ENCODE assay signal across 1 cellular context in the genomic region with DNA sequence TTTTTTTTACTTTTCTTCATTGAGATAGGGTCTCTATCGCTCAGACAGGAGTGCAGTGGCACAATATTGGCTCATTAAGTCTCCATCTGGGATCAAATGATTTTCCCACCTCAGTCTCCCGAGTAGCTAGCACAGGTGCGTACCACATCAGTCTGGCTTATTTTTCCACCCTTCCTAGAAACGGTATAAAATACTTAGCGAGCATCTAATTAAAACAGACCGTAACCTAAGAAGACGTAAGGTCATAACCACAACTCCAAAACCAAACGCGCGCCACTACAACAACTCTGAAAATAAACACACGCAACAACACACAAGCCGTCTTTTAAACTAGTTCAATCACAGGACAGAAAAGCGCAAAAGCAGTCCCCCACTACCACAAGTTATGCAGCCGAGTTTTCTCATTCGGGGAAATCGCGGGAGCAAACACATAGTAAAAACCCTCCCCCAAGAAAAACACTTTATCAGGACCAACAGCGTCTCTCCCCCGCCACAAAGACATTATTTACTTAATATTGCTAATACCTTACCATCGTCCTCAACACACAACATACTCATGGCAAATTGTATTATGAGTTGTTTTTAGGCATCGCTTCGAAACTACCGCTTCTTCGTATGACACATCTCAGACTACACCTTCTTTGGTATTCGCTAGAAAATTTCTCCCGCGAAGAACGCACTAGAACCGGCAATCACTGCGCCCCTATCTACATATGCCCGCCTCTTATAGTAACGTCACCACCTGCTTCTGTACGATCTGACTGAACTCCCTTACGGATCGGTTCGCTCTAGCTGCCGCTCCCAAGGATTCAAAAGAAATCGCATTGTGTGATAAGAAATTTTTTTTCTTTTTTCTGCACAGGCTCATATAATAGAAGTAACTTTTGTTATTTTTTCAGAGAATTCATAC.
TF ChIP-seq lines count a peak whose summit lies in the region.

No MANE protein-coding gene starts in this region.

TF ChIP-seq in GM12878, 131 proteins besides CTCF, POLR2A, EP300 and RAD21 (continued from another document and continues in another):
- TF ChIP-seq, protein P1, sequence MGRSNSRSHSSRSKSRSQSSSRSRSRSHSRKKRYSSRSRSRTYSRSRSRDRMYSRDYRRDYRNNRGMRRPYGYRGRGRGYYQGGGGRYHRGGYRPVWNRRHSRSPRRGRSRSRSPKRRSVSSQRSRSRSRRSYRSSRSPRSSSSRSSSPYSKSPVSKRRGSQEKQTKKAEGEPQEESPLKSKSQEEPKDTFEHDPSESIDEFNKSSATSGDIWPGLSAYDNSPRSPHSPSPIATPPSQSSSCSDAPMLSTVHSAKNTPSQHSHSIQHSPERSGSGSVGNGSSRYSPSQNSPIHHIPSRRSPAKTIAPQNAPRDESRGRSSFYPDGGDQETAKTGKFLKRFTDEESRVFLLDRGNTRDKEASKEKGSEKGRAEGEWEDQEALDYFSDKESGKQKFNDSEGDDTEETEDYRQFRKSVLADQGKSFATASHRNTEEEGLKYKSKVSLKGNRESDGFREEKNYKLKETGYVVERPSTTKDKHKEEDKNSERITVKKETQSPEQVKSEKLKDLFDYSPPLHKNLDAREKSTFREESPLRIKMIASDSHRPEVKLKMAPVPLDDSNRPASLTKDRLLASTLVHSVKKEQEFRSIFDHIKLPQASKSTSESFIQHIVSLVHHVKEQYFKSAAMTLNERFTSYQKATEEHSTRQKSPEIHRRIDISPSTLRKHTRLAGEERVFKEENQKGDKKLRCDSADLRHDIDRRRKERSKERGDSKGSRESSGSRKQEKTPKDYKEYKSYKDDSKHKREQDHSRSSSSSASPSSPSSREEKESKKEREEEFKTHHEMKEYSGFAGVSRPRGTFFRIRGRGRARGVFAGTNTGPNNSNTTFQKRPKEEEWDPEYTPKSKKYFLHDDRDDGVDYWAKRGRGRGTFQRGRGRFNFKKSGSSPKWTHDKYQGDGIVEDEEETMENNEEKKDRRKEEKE (IDR thresholded peaks at IDR 0.05): peak; percentile 82
- TF ChIP-seq, protein P2, sequence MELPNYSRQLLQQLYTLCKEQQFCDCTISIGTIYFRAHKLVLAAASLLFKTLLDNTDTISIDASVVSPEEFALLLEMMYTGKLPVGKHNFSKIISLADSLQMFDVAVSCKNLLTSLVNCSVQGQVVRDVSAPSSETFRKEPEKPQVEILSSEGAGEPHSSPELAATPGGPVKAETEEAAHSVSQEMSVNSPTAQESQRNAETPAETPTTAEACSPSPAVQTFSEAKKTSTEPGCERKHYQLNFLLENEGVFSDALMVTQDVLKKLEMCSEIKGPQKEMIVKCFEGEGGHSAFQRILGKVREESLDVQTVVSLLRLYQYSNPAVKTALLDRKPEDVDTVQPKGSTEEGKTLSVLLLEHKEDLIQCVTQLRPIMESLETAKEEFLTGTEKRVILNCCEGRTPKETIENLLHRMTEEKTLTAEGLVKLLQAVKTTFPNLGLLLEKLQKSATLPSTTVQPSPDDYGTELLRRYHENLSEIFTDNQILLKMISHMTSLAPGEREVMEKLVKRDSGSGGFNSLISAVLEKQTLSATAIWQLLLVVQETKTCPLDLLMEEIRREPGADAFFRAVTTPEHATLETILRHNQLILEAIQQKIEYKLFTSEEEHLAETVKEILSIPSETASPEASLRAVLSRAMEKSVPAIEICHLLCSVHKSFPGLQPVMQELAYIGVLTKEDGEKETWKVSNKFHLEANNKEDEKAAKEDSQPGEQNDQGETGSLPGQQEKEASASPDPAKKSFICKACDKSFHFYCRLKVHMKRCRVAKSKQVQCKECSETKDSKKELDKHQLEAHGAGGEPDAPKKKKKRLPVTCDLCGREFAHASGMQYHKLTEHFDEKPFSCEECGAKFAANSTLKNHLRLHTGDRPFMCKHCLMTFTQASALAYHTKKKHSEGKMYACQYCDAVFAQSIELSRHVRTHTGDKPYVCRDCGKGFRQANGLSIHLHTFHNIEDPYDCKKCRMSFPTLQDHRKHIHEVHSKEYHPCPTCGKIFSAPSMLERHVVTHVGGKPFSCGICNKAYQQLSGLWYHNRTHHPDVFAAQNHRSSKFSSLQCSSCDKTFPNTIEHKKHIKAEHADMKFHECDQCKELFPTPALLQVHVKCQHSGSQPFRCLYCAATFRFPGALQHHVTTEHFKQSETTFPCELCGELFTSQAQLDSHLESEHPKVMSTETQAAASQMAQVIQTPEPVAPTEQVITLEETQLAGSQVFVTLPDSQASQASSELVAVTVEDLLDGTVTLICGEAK (IDR thresholded peaks at IDR 0.05; ENCODE audit: borderline replicate concordance): no peak
- peak; percentile 100 for TF ChIP-seq PML (IDR thresholded peaks at IDR 0.05; ENCODE audit: low read length)
- peak; percentile 98 for TF ChIP-seq BMI1 (IDR thresholded peaks at IDR 0.05; ENCODE audit: borderline replicate concordance)
- TF ChIP-seq BCL11A (IDR thresholded peaks at IDR 0.05; ENCODE audit: low read depth, low read length): peak; percentile 99
- TF ChIP-seq, protein P3, sequence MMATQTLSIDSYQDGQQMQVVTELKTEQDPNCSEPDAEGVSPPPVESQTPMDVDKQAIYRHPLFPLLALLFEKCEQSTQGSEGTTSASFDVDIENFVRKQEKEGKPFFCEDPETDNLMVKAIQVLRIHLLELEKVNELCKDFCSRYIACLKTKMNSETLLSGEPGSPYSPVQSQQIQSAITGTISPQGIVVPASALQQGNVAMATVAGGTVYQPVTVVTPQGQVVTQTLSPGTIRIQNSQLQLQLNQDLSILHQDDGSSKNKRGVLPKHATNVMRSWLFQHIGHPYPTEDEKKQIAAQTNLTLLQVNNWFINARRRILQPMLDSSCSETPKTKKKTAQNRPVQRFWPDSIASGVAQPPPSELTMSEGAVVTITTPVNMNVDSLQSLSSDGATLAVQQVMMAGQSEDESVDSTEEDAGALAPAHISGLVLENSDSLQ (IDR thresholded peaks at IDR 0.05): peak; percentile 50
- TF ChIP-seq TARDBP (IDR thresholded peaks at IDR 0.05; ENCODE audit: borderline replicate concordance): peak; percentile 100
- TF ChIP-seq IRF4 (IDR thresholded peaks at IDR 0.05; ENCODE audit: low read depth, low read length): peak; percentile 48; the same call in 1 of the 2 replicates
- TF ChIP-seq, protein P4, sequence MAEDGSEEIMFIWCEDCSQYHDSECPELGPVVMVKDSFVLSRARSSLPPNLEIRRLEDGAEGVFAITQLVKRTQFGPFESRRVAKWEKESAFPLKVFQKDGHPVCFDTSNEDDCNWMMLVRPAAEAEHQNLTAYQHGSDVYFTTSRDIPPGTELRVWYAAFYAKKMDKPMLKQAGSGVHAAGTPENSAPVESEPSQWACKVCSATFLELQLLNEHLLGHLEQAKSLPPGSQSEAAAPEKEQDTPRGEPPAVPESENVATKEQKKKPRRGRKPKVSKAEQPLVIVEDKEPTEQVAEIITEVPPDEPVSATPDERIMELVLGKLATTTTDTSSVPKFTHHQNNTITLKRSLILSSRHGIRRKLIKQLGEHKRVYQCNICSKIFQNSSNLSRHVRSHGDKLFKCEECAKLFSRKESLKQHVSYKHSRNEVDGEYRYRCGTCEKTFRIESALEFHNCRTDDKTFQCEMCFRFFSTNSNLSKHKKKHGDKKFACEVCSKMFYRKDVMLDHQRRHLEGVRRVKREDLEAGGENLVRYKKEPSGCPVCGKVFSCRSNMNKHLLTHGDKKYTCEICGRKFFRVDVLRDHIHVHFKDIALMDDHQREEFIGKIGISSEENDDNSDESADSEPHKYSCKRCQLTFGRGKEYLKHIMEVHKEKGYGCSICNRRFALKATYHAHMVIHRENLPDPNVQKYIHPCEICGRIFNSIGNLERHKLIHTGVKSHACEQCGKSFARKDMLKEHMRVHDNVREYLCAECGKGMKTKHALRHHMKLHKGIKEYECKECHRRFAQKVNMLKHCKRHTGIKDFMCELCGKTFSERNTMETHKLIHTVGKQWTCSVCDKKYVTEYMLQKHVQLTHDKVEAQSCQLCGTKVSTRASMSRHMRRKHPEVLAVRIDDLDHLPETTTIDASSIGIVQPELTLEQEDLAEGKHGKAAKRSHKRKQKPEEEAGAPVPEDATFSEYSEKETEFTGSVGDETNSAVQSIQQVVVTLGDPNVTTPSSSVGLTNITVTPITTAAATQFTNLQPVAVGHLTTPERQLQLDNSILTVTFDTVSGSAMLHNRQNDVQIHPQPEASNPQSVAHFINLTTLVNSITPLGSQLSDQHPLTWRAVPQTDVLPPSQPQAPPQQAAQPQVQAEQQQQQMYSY (CRISPR knock-in tag; IDR thresholded peaks at IDR 0.05): peak; percentile 100
- TF ChIP-seq BRCA1 (IDR thresholded peaks at IDR 0.05; ENCODE audit: low read depth, low read length): no peak; the same call in 1 of the 2 replicates
- TF ChIP-seq, protein P5, sequence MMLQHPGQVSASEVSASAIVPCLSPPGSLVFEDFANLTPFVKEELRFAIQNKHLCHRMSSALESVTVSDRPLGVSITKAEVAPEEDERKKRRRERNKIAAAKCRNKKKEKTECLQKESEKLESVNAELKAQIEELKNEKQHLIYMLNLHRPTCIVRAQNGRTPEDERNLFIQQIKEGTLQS (IDR thresholded peaks at IDR 0.05; ENCODE audit: borderline replicate concordance, extremely low read depth, low read depth, low read length): peak; percentile 29; the same call in 1 of the 2 replicates
- peak; percentile 90 for TF ChIP-seq TCF7 (IDR thresholded peaks at IDR 0.05; ENCODE audit: borderline replicate concordance)
- TF ChIP-seq, protein P6, sequence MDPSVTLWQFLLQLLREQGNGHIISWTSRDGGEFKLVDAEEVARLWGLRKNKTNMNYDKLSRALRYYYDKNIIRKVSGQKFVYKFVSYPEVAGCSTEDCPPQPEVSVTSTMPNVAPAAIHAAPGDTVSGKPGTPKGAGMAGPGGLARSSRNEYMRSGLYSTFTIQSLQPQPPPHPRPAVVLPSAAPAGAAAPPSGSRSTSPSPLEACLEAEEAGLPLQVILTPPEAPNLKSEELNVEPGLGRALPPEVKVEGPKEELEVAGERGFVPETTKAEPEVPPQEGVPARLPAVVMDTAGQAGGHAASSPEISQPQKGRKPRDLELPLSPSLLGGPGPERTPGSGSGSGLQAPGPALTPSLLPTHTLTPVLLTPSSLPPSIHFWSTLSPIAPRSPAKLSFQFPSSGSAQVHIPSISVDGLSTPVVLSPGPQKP (IDR thresholded peaks at IDR 0.05; ENCODE audit: low read depth, low read length): peak; percentile 25; the same call in 1 of the 2 replicates
- peak; percentile 49; the same call in 1 of the 2 replicates for TF ChIP-seq SREBF1 (IDR thresholded peaks at IDR 0.05; ENCODE audit: low read length)
- peak; percentile 99 for TF ChIP-seq TCF3 (IDR thresholded peaks at IDR 0.05; ENCODE audit: borderline replicate concordance, insufficient read depth, low read depth, low read length)
- 0 out of 2 replicates have a peak, but pooled peaks have one; percentile 86 for TF ChIP-seq RCOR1 (conservative IDR thresholded peaks at IDR 0.05; ENCODE audit: low read depth, low read length)
- TF ChIP-seq CHD1 (IDR thresholded peaks at IDR 0.05; ENCODE audit: low read depth, low read length): peak; percentile 41; the same call in 1 of the 2 replicates
- TF ChIP-seq NR2F1 (conservative IDR thresholded peaks at IDR 0.05): peak; percentile 94
- TF ChIP-seq, protein P7, sequence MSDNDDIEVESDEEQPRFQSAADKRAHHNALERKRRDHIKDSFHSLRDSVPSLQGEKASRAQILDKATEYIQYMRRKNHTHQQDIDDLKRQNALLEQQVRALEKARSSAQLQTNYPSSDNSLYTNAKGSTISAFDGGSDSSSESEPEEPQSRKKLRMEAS (IDR thresholded peaks at IDR 0.05; ENCODE audit: low read depth, low read length): no peak
- TF ChIP-seq EZH2 (IDR thresholded peaks at IDR 0.05; ENCODE audit: borderline replicate concordance, control insufficient read depth, low read depth, low read length): 0 out of 2 replicates have a peak, but pooled peaks have one; percentile 55
- TF ChIP-seq HDAC6 (IDR thresholded peaks at IDR 0.05; ENCODE audit: unreplicated experiment): peak; percentile 88
- peak; percentile 89 for TF ChIP-seq ZNF207 (IDR thresholded peaks at IDR 0.05; ENCODE audit: borderline replicate concordance)
- no peak for TF ChIP-seq ASH2L (IDR thresholded peaks at IDR 0.05; ENCODE audit: borderline replicate concordance, low read depth)
- TF ChIP-seq JUNB (IDR thresholded peaks at IDR 0.05): peak; percentile 70
- TF ChIP-seq BACH1 (IDR thresholded peaks at IDR 0.05; ENCODE audit: borderline replicate concordance): peak; percentile 100
- peak; percentile 64; the same call in 1 of the 2 replicates for TF ChIP-seq LARP7 (IDR thresholded peaks at IDR 0.05)
- TF ChIP-seq POLR2AphosphoS2 (IDR thresholded peaks at IDR 0.05; ENCODE audit: low read depth, low read length): peak; percentile 100
- peak; percentile 91 for TF ChIP-seq STAT3 (IDR thresholded peaks at IDR 0.05; ENCODE audit: low read depth, low read length)
- TF ChIP-seq TAF1 (IDR thresholded peaks at IDR 0.05; ENCODE audit: borderline replicate concordance, low read depth, low read length): peak; percentile 85
- TF ChIP-seq SMC3 (IDR thresholded peaks at IDR 0.05; ENCODE audit: borderline replicate concordance, low read length): peak; percentile 16; the same call in 1 of the 2 replicates
- TF ChIP-seq SMARCA5 (IDR thresholded peaks at IDR 0.05): 0 out of 2 replicates have a peak, but pooled peaks have one; percentile 58
- peak; percentile 68 for TF ChIP-seq KAT2A (conservative IDR thresholded peaks at IDR 0.05; ENCODE audit: control insufficient read depth, low read depth, low read length)
- no peak for TF ChIP-seq SREBF2 (IDR thresholded peaks at IDR 0.05; ENCODE audit: low read length)
- TF ChIP-seq, protein P8, sequence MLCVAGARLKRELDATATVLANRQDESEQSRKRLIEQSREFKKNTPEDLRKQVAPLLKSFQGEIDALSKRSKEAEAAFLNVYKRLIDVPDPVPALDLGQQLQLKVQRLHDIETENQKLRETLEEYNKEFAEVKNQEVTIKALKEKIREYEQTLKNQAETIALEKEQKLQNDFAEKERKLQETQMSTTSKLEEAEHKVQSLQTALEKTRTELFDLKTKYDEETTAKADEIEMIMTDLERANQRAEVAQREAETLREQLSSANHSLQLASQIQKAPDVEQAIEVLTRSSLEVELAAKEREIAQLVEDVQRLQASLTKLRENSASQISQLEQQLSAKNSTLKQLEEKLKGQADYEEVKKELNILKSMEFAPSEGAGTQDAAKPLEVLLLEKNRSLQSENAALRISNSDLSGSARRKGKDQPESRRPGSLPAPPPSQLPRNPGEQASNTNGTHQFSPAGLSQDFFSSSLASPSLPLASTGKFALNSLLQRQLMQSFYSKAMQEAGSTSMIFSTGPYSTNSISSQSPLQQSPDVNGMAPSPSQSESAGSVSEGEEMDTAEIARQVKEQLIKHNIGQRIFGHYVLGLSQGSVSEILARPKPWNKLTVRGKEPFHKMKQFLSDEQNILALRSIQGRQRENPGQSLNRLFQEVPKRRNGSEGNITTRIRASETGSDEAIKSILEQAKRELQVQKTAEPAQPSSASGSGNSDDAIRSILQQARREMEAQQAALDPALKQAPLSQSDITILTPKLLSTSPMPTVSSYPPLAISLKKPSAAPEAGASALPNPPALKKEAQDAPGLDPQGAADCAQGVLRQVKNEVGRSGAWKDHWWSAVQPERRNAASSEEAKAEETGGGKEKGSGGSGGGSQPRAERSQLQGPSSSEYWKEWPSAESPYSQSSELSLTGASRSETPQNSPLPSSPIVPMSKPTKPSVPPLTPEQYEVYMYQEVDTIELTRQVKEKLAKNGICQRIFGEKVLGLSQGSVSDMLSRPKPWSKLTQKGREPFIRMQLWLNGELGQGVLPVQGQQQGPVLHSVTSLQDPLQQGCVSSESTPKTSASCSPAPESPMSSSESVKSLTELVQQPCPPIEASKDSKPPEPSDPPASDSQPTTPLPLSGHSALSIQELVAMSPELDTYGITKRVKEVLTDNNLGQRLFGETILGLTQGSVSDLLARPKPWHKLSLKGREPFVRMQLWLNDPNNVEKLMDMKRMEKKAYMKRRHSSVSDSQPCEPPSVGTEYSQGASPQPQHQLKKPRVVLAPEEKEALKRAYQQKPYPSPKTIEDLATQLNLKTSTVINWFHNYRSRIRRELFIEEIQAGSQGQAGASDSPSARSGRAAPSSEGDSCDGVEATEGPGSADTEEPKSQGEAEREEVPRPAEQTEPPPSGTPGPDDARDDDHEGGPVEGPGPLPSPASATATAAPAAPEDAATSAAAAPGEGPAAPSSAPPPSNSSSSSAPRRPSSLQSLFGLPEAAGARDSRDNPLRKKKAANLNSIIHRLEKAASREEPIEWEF (IDR thresholded peaks at IDR 0.05; ENCODE audit: insufficient replicate concordance, low read depth, low read length): no peak
- no peak for TF ChIP-seq HDAC2 (IDR thresholded peaks at IDR 0.05)
